ENCODE assay signal across 8 cellular contexts in genomic region chr17:21285164-21286065, GRCh38. TPM values are rescaled to one million over a fixed set of nuclear protein-coding genes. Genes with fewer than 3 reads are reported as not detected.
DNase-seq lines count a peak whose midpoint lies in the region; ATAC-seq and TF ChIP-seq lines count a peak whose summit lies in the region.

No MANE protein-coding gene starts in this region.

- peak overlapping the region; percentile 96 for H3K27ac Mint-ChIP-seq in CD8-positive, alpha-beta T cell
- peak overlapping the region; percentile 96 for H3K27ac Mint-ChIP-seq in activated naive CD8-positive, alpha-beta T cell treated with anti-CD3 and anti-CD28 coated beads for 36 hours

- intact Hi-C loops in CD8-positive, alpha-beta T cell (cut with DNase I, micrococcal nuclease) = loop anchor here (2.0 to 5.0 kb wide), 5 partner anchors 71 to 267 kb away; partner anchors contain the start of genes DHRS7B (in 1 of the 2), TMEM11 (in 1 of the 2) and USP22 (in 1 of the 2)

- H3K4me1 Mint-ChIP-seq in CD8-positive, alpha-beta T cell (ENCODE audit: low read depth) = peaks cover 45% of the 10 kb centered on the region
- peaks cover 34% of the 10 kb centered on the region for H3K4me1 Mint-ChIP-seq in activated naive CD8-positive, alpha-beta T cell treated with anti-CD3 and anti-CD28 coated beads for 36 hours

- ATAC-seq in CD8-positive, alpha-beta T cell = no peak
- ATAC-seq in GM19397 (IDR thresholded peaks at IDR 0.05; ENCODE audit: unreplicated experiment) = no peak

- POLR2A ChIA-PET in CD8-positive, alpha-beta T cell (lab: Charles Lee) = interaction anchor here (0.6 kb wide), 3 partner anchors 69 to 1321 kb away, joined by 3 to 4 read pairs (median 4); no protein-coding TSS in a partner anchor

- no peaks in the 10 kb centered on the region for H3K9me3 Mint-ChIP-seq in CD8-positive, alpha-beta T cell
- H3K9me3 Mint-ChIP-seq in activated naive CD8-positive, alpha-beta T cell treated with anti-CD3 and anti-CD28 coated beads for 36 hours = no peaks in the 10 kb centered on the region

- H3K9ac ChIP-seq in iPS-15b (ENCODE audit: low read depth, low read length) = peak overlapping the region; percentile 73

- peak overlapping the region; percentile 94 for H3K4me3 Mint-ChIP-seq in CD8-positive, alpha-beta T cell
- peak overlapping the region; percentile 99 for H3K4me3 Mint-ChIP-seq in activated naive CD8-positive, alpha-beta T cell treated with anti-CD3 and anti-CD28 coated beads for 36 hours

- peaks cover 40% of the 10 kb centered on the region for H3K4me1 ChIP-seq in CD8-positive, alpha-beta T cell (ENCODE audit: insufficient read depth, low read length)
- H3K4me1 ChIP-seq in iPS-15b (ENCODE audit: control insufficient read depth, insufficient read depth, low read length) = peaks cover 7% of the 10 kb centered on the region

- H3K4me3 ChIP-seq in CD8-positive, alpha-beta T cell (ENCODE audit: low read depth, low read length) = peak overlapping the region; percentile 78
- H3K4me3 ChIP-seq in iPS-15b (ENCODE audit: low read depth, low read length) (peak overlapping the region; percentile 84), skin epidermis (peak overlapping the region; percentile 65 to 98 (median 77))

- H3K36me3 Mint-ChIP-seq in CD8-positive, alpha-beta T cell = peaks cover 13% of the 10 kb centered on the region
- peaks cover 22% of the 10 kb centered on the region for H3K36me3 Mint-ChIP-seq in activated naive CD8-positive, alpha-beta T cell treated with anti-CD3 and anti-CD28 coated beads for 36 hours

- DNase-seq in CD8-positive, alpha-beta T cell = no peak
- DNase-seq in HK-2 (ENCODE audit: unreplicated experiment) (peak; percentile 59), hippocampal formation (lab: John Stamatoyannopoulos, UW) (no peak), MV-4-11 (lab: John Stamatoyannopoulos, UW) (no peak)
- peak; percentile 29 for DNase-seq in activated naive CD8-positive, alpha-beta T cell treated with anti-CD3 and anti-CD28 coated beads for 36 hours

- H3K27ac ChIP-seq in CD8-positive, alpha-beta T cell (ENCODE audit: low read depth, low read length) = peak overlapping the region; percentile 69
- peak overlapping the region; percentile 36 to 97 (median 94) for H3K27ac ChIP-seq in skin epidermis

- H3K27me3 Mint-ChIP-seq in CD8-positive, alpha-beta T cell (ENCODE audit: low read depth) = no peaks in the 10 kb centered on the region
- H3K27me3 Mint-ChIP-seq in activated naive CD8-positive, alpha-beta T cell treated with anti-CD3 and anti-CD28 coated beads for 36 hours = peaks cover 2% of the 10 kb centered on the region

- H3K27me3 ChIP-seq in CD8-positive, alpha-beta T cell (ENCODE audit: insufficient read depth, low read length) = no peaks in the 10 kb centered on the region
- peaks cover 22% of the 10 kb centered on the region for H3K27me3 ChIP-seq in iPS-15b (ENCODE audit: control insufficient read depth, insufficient read depth, low read length)

- CTCF ChIA-PET in CD8-positive, alpha-beta T cell (lab: Charles Lee) = interaction anchor here (1.0 to 5.6 kb wide), 8 partner anchors 8 to 228 kb away, joined by 3 to 41 read pairs (median 4); no protein-coding TSS in a partner anchor

- no peaks in the 10 kb centered on the region for H3K9me3 ChIP-seq in CD8-positive, alpha-beta T cell (ENCODE audit: low read length)
- no peaks in the 10 kb centered on the region for H3K9me3 ChIP-seq in iPS-15b (ENCODE audit: control insufficient read depth, insufficient read depth, low read length)

- no peaks in the 10 kb centered on the region for H3K36me3 ChIP-seq in CD8-positive, alpha-beta T cell (ENCODE audit: insufficient read depth, low read length)
- no peaks in the 10 kb centered on the region for H3K36me3 ChIP-seq in iPS-15b (ENCODE audit: control insufficient read depth, insufficient read depth, low read length)

- no peak for TF ChIP-seq CTCF in CD8-positive, alpha-beta T cell (IDR thresholded peaks at IDR 0.05)

RNA-seq across cellular contexts. Expression of gene MAP2K3, which starts 0.9 kb away (rescaled TPM):
- total RNA-seq in CD8-positive, alpha-beta T cell = 10 to 100 TPM; 59.9 to 63.8 TPM
- total RNA-seq in activated naive CD8-positive, alpha-beta T cell treated with anti-CD3 and anti-CD28 coated beads for 36 hours = 100 to 1,000 TPM; 136 to 139 TPM

RNA-seq across cellular contexts. Expression of gene NATD1, which starts 32.2 kb away (rescaled TPM):
- 1 to 10 TPM; 6.3 to 6.6 TPM for total RNA-seq in CD8-positive, alpha-beta T cell
- total RNA-seq in activated naive CD8-positive, alpha-beta T cell treated with anti-CD3 and anti-CD28 coated beads for 36 hours = 1 to 10 TPM in 1 of 2 experiments, under 1 TPM in 1; 0.90 to 1.1 TPM

Comparison
In these comparisons a context has a peak if more than half of its experiments do, and no peak if none do; other contexts are left out.
1. DNase-seq: peak in HK-2 (single experiment) and activated naive CD8-positive, alpha-beta T cell treated with anti-CD3 and anti-CD28 coated beads for 36 hours (single experiment); none in CD8-positive, alpha-beta T cell (0 of 7), hippocampal formation (0 of 2) and MV-4-11 (single experiment).
2. Peak in every context shown above with its lines, with median percentiles within 50 percentile points of each other: H3K4me3 ChIP-seq.